In genomic region chr1:85607913-85608250, GRCh38 we compare ENCODE assay signal across 18 cellular contexts. TPM values are rescaled to one million over a fixed set of nuclear protein-coding genes. Genes with fewer than 3 reads are reported as not detected.
DNase-seq lines count a peak whose midpoint lies in the region; ATAC-seq and TF ChIP-seq lines count a peak whose summit lies in the region.
"Had no signal": no experiment of that assay in that cellular context is flagged by ENCODE, and none has a peak within 500 bp of the region (broad histone marks: within the 10 kb centered on the region; RNA-seq: fewer than 3 reads in every experiment).

No MANE protein-coding gene starts in this region.

- H4K20me1 ChIP-seq in osteoblast (ENCODE audit: insufficient read depth, low read length), result no peaks in the 10 kb centered on the region

- H3K4me2 ChIP-seq in osteoblast (ENCODE audit: insufficient read depth, low read length), result peak overlapping the region; percentile 48

- no peaks in the 10 kb centered on the region for H3K79me2 ChIP-seq in osteoblast (ENCODE audit: insufficient read depth, low read length)

- H3K27me3 ChIP-seq in osteoblast (ENCODE audit: insufficient read depth, low read length), result no peaks in the 10 kb centered on the region

- no peaks in the 10 kb centered on the region for H3K36me3 ChIP-seq in osteoblast (ENCODE audit: insufficient read depth, low read length)

- no peak for ATAC-seq in HG03196 (IDR thresholded peaks at IDR 0.05; ENCODE audit: unreplicated experiment)
- no peak for ATAC-seq in HG03280 (IDR thresholded peaks at IDR 0.05; ENCODE audit: unreplicated experiment)
- ATAC-seq: activated CD4-positive, CD25-positive, alpha-beta regulatory T cell treated with anti-CD3 and anti-CD28 coated beads, Interleukin-2, amount 50 U/mL, for 24 hours; activated CD8-positive, alpha-beta memory T cell treated with anti-CD3 and anti-CD28 coated beads, Interleukin-2, amount 10 ng/mL, durations not matched to agents 7 days and 5 days; left lobe of liver; natural killer cell had no signal

- peaks cover 62% of the 10 kb centered on the region for H3K4me1 ChIP-seq in osteoblast (ENCODE audit: insufficient read depth, low read length)

- H3K27ac ChIP-seq in osteoblast (ENCODE audit: low read depth, low read length), result peak overlapping the region; percentile 99

- no peak overlapping the region for H2AFZ ChIP-seq in osteoblast (ENCODE audit: low read length)

- H3K9me3 ChIP-seq in osteoblast (ENCODE audit: low read depth, low read length), result no peaks in the 10 kb centered on the region

- DNase-seq in ELR (ENCODE audit: low read depth) (peak; percentile 37), RPMI7951 (ENCODE audit: low read depth) (peak; percentile 31), fibroblast of mammary gland (ENCODE audit: low read depth) (peak; percentile 17), osteoblast (ENCODE audit: insufficient read length, low spot score, missing footprints) (no peak), GM10266 (ENCODE audit: extremely low spot score) (no peak), activated gamma-delta T cell (lab: John Stamatoyannopoulos, UW) (no peak)
- DNase-seq: activated CD8-positive, alpha-beta memory T cell treated with anti-CD3 and anti-CD28 coated beads, Interleukin-2, amount 10 ng/mL, durations not matched to agents 7 days and 5 days; activated effector memory CD4-positive, alpha-beta T cell treated with Interleukin-2 at 50 U/mL for 16 hours; aorta; cortex of kidney; erythroblast; natural killer cell; NCI-H82; substantia nigra had no signal

- TF ChIP-seq CTCF in fibroblast of mammary gland (conservative IDR thresholded peaks at IDR 0.05; ENCODE audit: control insufficient read depth, insufficient read depth, low read depth, low read length) (no peak), osteoblast (IDR thresholded peaks at IDR 0.05; ENCODE audit: extremely low read depth, low read depth, low read length) (no peak), GM10266 (IDR thresholded peaks at IDR 0.05; ENCODE audit: control insufficient read depth, insufficient read depth, low read depth, missing control alignments) (no peak)

- H3K4me3 ChIP-seq in fibroblast of mammary gland (ENCODE audit: control insufficient read depth, low read depth, low read length) (no peak overlapping the region), osteoblast (ENCODE audit: insufficient read depth, low read length) (peak overlapping the region; percentile 10)

RNA-seq across cellular contexts. Expression of gene CCN1, which starts 27.3 kb away (rescaled TPM):
- total RNA-seq in RPMI7951 (2014; rRNA removed; shearing (Covaris generic)), result 16.9 and 21.0 TPM in 2 replicates
- total RNA-seq in osteoblast, result 58.9 and 81.8 TPM in 2 replicates
- total RNA-seq: activated CD8-positive, alpha-beta memory T cell treated with anti-CD3 and anti-CD28 coated beads, Interleukin-2, amount 10 ng/mL, durations not matched to agents 7 days and 5 days; natural killer cell had no signal

Comparison
In these comparisons a context has a peak if more than half of its experiments do, and no peak if none do; other contexts are left out.
1. DNase-seq: peak in ELR (single experiment), RPMI7951 (single experiment) and fibroblast of mammary gland (single experiment); none in osteoblast (single experiment), GM10266 (single experiment) and activated gamma-delta T cell (single experiment).